Comparison of ENCODE assay signal across 8 cellular contexts in genomic region chr1:77779529-77780281, GRCh38. TPM values are rescaled to one million over a fixed set of nuclear protein-coding genes. Genes with fewer than 3 reads are reported as not detected.
A peak's percentile ranks its signal among the peaks of the same experiment; 100 is the strongest.
DNase-seq lines count a peak whose midpoint lies in the region; TF ChIP-seq lines count a peak whose summit lies in the region.

A gene with protein sequence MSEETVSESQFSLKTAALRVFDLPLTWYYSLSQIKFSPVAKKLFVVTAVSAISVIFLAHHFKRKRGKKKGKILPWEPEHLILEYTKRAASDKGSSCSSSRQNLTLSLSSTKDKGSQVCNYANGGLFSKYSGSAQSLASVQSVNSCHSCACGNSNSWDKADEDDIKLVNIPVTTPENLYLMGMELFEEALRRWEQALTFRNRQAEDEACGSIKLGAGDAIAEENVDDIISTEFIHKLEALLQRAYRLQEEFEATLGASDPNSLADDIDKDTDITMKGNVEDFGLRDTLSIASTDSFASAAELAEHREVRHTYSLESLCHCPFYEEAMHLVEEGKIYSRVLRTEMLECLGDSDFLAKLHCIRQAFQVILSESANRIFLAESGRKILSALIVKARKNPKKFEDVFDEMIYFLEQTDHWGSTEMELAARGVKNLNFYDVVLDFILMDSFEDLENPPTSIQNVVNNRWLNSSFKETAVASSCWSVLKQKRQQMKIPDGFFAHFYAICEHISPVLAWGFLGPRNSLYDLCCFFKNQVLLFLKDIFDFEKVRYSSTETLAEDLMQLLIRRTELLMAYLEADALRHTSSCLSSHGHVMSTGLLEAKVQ (plus strand): TSS chr1:77779649. CDS start chr1:77783253, 3,604 bp downstream.

- peak; percentile 65 for TF ChIP-seq POLR2A in Raji (IDR thresholded peaks at IDR 0.05; ENCODE audit: insufficient read depth, low read depth, low read length)

- WGBS in H9 (ENCODE audit: extremely low coverage, insufficient read length, low lambda C conversion rate) = no CpG with 5 or more reads among the region's 40 CpGs

- H3K79me1 ChIP-seq in H9 (ENCODE audit: insufficient read depth, low read depth, low read length, poor library complexity, severe bottlenecking) = no peaks in the 10 kb centered on the region

- no peak within 1 kb of the TSS for H2AK5ac ChIP-seq in H9 (ENCODE audit: insufficient read length, low read length)

- H3K18ac ChIP-seq in H9 (ENCODE audit: insufficient read length, low read depth, low read length) = peak within 1 kb of the TSS; percentile 15

- H4K20me1 ChIP-seq in H9 (ENCODE audit: control insufficient read depth, insufficient read depth, insufficient read length) = no peaks in the 10 kb centered on the region

- no peak within 1 kb of the TSS for H2BK12ac ChIP-seq in H9 (ENCODE audit: insufficient read length, low read depth, low read length)

- H3K4me3 Mint-ChIP-seq in H9 (peak within 1 kb of the TSS; percentile 95 to 98), nephron progenitor cell (peak within 1 kb of the TSS; percentile 98)
- peak within 1 kb of the TSS; percentile 97 for H3K4me3 Mint-ChIP-seq in stimulated activated naive CD8-positive, alpha-beta T cell treated with anti-CD3 and anti-CD28 coated beads, Interleukin-15, Interleukin-2, amounts not matched to agents 100 ng/mL and 50 ng/mL, for 24 hours

- H2BK20ac ChIP-seq in H9 (ENCODE audit: low read depth, low read length, poor library complexity, severe bottlenecking) = no peak within 1 kb of the TSS

- no peaks in the 10 kb centered on the region for H3K9me3 Mint-ChIP-seq in H9
- H3K9me3 Mint-ChIP-seq in nephron progenitor cell = no peaks in the 10 kb centered on the region
- H3K9me3 Mint-ChIP-seq in stimulated activated naive CD8-positive, alpha-beta T cell treated with anti-CD3 and anti-CD28 coated beads, Interleukin-15, Interleukin-2, amounts not matched to agents 100 ng/mL and 50 ng/mL, for 24 hours = no peaks in the 10 kb centered on the region

- no peaks in the 10 kb centered on the region for H3K9me3 ChIP-seq in ES-I3 (ENCODE audit: control insufficient read depth, insufficient read depth, low read length)
- no peaks in the 10 kb centered on the region for H3K9me3 ChIP-seq in H9 (ENCODE audit: control insufficient read depth, low read depth, low read length)

- 0 out of 2 replicates have a peak, but pooled peaks cover 2% of the 10 kb centered on the region for H3K27me3 Mint-ChIP-seq in H9 (ENCODE audit: low read depth)
- peaks cover 15% of the 10 kb centered on the region for H3K27me3 Mint-ChIP-seq in nephron progenitor cell (ENCODE audit: low read depth, poor library complexity)
- no peaks in the 10 kb centered on the region for H3K27me3 Mint-ChIP-seq in stimulated activated naive CD8-positive, alpha-beta T cell treated with anti-CD3 and anti-CD28 coated beads, Interleukin-15, Interleukin-2, amounts not matched to agents 100 ng/mL and 50 ng/mL, for 24 hours

- no peaks in the 10 kb centered on the region; the same call in 1 of the 2 replicates for H3K79me2 ChIP-seq in H9 (ENCODE audit: insufficient read depth, low read length)

- no peak within 1 kb of the TSS for H2BK120ac ChIP-seq in H9 (ENCODE audit: low read depth, low read length, poor library complexity, severe bottlenecking)

- DNase-seq in H9 (peak; percentile 93), M059J (ENCODE audit: low read depth) (peak; percentile 91), fibroblast of the conjunctiva (ENCODE audit: low read depth) (peak; percentile 84), nephron progenitor cell (peak; percentile 78)
- peak; percentile 78 for DNase-seq in activated effector memory CD4-positive, alpha-beta T cell treated with Interleukin-2 at 50 U/mL for 16 hours

- H4K8ac ChIP-seq in H9 (replicated peaks; ENCODE audit: insufficient read length, low read depth, low read length) = no peak within 1 kb of the TSS

- peak within 1 kb of the TSS; percentile 49 for H3K4me2 ChIP-seq in H9 (ENCODE audit: insufficient read depth, insufficient read length, low read length)

- no peaks in the 10 kb centered on the region for H3K27me3 ChIP-seq in H9 (ENCODE audit: insufficient read depth, low read length)

- no peak within 1 kb of the TSS for H2BK15ac ChIP-seq in H9 (ENCODE audit: low read depth, low read length)

- H3K4me1 ChIP-seq in ES-I3 (ENCODE audit: insufficient read depth, low read length) (no peaks in the 10 kb centered on the region; the same call in 1 of the 2 replicates), H9 (ENCODE audit: insufficient read depth, low read length) (no peaks in the 10 kb centered on the region)

- H3K9ac ChIP-seq in ES-I3 (ENCODE audit: low read depth, low read length) (peak within 1 kb of the TSS; percentile 61), H9 (ENCODE audit: extremely low read depth, insufficient read length, low read length) (peak within 1 kb of the TSS; percentile 36)

- TF ChIP-seq CTCF in H9 (conservative IDR thresholded peaks at IDR 0.05) (no peak), nephron progenitor cell (IDR thresholded peaks at IDR 0.05) (no peak)

- H3K4ac ChIP-seq in H9 (ENCODE audit: low read depth, low read length) = no peak within 1 kb of the TSS

- H3K36me3 ChIP-seq in ES-I3 (ENCODE audit: insufficient read depth, low read length) = peaks cover 4% of the 10 kb centered on the region; the same call in 1 of the 2 replicates

- H4K5ac ChIP-seq in H9 (ENCODE audit: insufficient read length, low read depth, low read length) = no peak within 1 kb of the TSS

- H2BK5ac ChIP-seq in H9 (ENCODE audit: insufficient read length, low read length) = no peak within 1 kb of the TSS

- H3K23me2 ChIP-seq in H9 (ENCODE audit: insufficient read length, low read depth, low read length, poor library complexity, severe bottlenecking) = peaks cover 7% of the 10 kb centered on the region

- H2AFZ ChIP-seq in H9 (ENCODE audit: low read length) = peak within 1 kb of the TSS; percentile 49

- no peak within 1 kb of the TSS for H3K56ac ChIP-seq in H9 (ENCODE audit: insufficient read length, low read depth, low read length)

- H4K91ac ChIP-seq in H9 (ENCODE audit: insufficient read length, low read depth, low read length) = no peak within 1 kb of the TSS

- H3K14ac ChIP-seq in H9 (ENCODE audit: insufficient read depth, low read length) = peak within 1 kb of the TSS; percentile 3; the same call in 1 of the 2 replicates

- H3K27ac Mint-ChIP-seq in H9 (peak within 1 kb of the TSS; percentile 48 to 94 (median 71)), nephron progenitor cell (peak within 1 kb of the TSS; percentile 90)
- H3K27ac Mint-ChIP-seq in stimulated activated naive CD8-positive, alpha-beta T cell treated with anti-CD3 and anti-CD28 coated beads, Interleukin-15, Interleukin-2, amounts not matched to agents 100 ng/mL and 50 ng/mL, for 24 hours = peak within 1 kb of the TSS; percentile 88

- H3K4me1 Mint-ChIP-seq in H9 (peaks cover 7 to 14% of the 10 kb centered on the region in 2 experiments), nephron progenitor cell (peaks cover 26% of the 10 kb centered on the region)
- peaks cover 47% of the 10 kb centered on the region for H3K4me1 Mint-ChIP-seq in stimulated activated naive CD8-positive, alpha-beta T cell treated with anti-CD3 and anti-CD28 coated beads, Interleukin-15, Interleukin-2, amounts not matched to agents 100 ng/mL and 50 ng/mL, for 24 hours (ENCODE audit: low read depth)

- H3K23ac ChIP-seq in H9 (ENCODE audit: insufficient read length, low read depth, low read length) = no peak within 1 kb of the TSS

- H3T11ph ChIP-seq in H9 (ENCODE audit: low read length) = no peak within 1 kb of the TSS

- H3K27ac ChIP-seq in H9 (ENCODE audit: insufficient read length, low read depth, low read length) = no peak within 1 kb of the TSS

- peaks cover 11 to 15% (median 11%) of the 10 kb centered on the region in 3 experiments for H3K36me3 Mint-ChIP-seq in H9 (ENCODE audit: insufficient read depth in 1 of 3, low read depth in 3 of 3)
- peaks cover 18% of the 10 kb centered on the region for H3K36me3 Mint-ChIP-seq in nephron progenitor cell (ENCODE audit: low read depth)
- peaks cover 19% of the 10 kb centered on the region for H3K36me3 Mint-ChIP-seq in stimulated activated naive CD8-positive, alpha-beta T cell treated with anti-CD3 and anti-CD28 coated beads, Interleukin-15, Interleukin-2, amounts not matched to agents 100 ng/mL and 50 ng/mL, for 24 hours (ENCODE audit: low read depth)

RNA-seq across cellular contexts. Expression of the gene that starts here (rescaled TPM):
- 6.3 and 6.7 TPM in 2 replicates for total RNA-seq in H9 (2021)
- total RNA-seq in M059J (2014; rRNA removed; shearing (Covaris generic)) = 13.1 and 15.7 TPM in 2 replicates
